Comparison of ENCODE assay signal across 8 cellular contexts in the genomic region with DNA sequence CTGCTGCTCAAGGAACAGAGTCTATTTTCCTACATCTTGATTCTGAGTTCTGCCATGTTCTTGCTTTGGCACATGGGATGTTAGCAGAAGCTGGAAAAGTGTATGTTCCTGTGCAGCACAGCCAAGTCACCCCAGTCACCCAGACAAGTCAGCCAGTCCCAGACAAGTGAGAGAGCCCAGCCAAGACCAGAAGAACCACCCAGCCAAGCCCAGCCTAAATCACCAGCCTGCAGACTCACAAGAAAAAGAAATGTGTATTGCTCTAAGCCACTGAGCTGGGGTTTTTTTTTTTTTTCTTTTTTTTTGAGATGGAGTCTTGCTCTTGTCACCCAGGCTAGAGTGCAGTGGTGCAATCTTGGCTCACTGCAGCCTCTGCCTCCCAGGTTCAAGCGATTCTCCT.
"Had no signal": no experiment of that assay in that cellular context is flagged by ENCODE, and none has a peak within 500 bp of the region (broad histone marks: within the 10 kb centered on the region; RNA-seq: fewer than 3 reads in every experiment).

No MANE protein-coding gene starts in this region.

- H3K9me3 ChIP-seq: HAP-1 had no signal

- H3K4me3 ChIP-seq: HAP-1, K562 had no signal

- DNase-seq: GOT3, H7, IMR-90, KG1 had no signal

- H3K4me1 ChIP-seq: HAP-1 had no signal

- ATAC-seq: HCT116, K562 had no signal

- H3K36me3 ChIP-seq: HAP-1 had no signal

- H3K27ac ChIP-seq: HL-60 had no signal

- FAIRE-seq: K562 had no signal
